Comparison of ENCODE assay signal across 27 cellular contexts in the genomic region with DNA sequence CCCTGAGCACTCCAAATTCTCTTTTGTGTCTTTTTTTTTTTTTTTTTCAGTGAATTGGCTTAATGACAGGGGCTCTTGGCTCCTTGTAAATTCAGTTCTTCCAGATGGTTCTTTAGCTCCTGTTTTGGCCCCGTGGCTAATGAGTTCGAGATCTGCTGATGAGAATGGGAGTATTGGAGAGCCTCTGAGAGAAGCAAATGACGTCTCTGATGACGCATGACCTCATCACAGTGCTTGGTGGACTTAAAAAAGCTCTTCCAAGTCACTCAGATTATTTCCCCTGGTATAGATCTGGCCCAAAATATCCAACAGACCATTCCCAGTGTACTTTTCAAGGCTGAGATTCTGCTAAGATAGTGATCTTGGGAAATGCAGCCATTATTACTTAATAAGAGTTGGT.
"Had no signal": no experiment of that assay in that cellular context is flagged by ENCODE, and none has a peak within 500 bp of the region (broad histone marks: within the 10 kb centered on the region; RNA-seq: fewer than 3 reads in every experiment).

No MANE protein-coding gene starts in this region.

- H3K4me3 ChIP-seq: stomach, suprapubic skin, testis, thoracic aorta, thyroid gland, tibial artery, tibial nerve, transverse colon, upper lobe of left lung, upper lobe of right lung, uterus, vagina had no signal

- H3K27ac ChIP-seq: stomach, suprapubic skin, testis, thoracic aorta, thyroid gland, tibial artery, tibial nerve, transverse colon, upper lobe of left lung, upper lobe of right lung, uterus, vagina had no signal

- H3K4me1 ChIP-seq: stomach, suprapubic skin, testis, thyroid gland, tibial artery, tibial nerve, transverse colon, upper lobe of left lung, upper lobe of right lung, uterus, vagina had no signal

- FAIRE-seq: urothelium cell line had no signal

- H3K9me3 ChIP-seq: testis, thyroid gland, transverse colon, upper lobe of right lung, uterus, vagina had no signal

- H3K36me3 ChIP-seq: stomach, suprapubic skin, thoracic aorta, thyroid gland, tibial artery, tibial nerve, transverse colon, upper lobe of left lung, upper lobe of right lung, uterus, vagina had no signal

- DNase-seq: stimulated activated CD4-positive, alpha-beta T cell treated with anti-CD3 and anti-CD28 coated beads, Interleukin-2, amount 100 ng/mL, for 48 hours; stimulated activated CD4-positive, alpha-beta T cell treated with anti-CD3 and anti-CD28 coated beads, Interleukin-4, amount 100 ng/mL, for 1 hour; stimulated activated CD4-positive, alpha-beta T cell treated with anti-CD3 and anti-CD28 coated beads, Interleukin-4, amount 100 ng/mL, for 24 hours; stimulated activated CD4-positive, alpha-beta T cell treated with anti-CD3 and anti-CD28 coated beads, Interleukin-4, amount 100 ng/mL, for 4 hours; stimulated activated CD8-positive, alpha-beta memory T cell treated with anti-CD3 and anti-CD28 coated beads, Interleukin-4, amount 100 ng/mL, for 48 hours; stimulated activated naive B cell treated with anti-CD40 and anti-IgM and Interleukin-4, amounts not matched to agents 10 μg/mL and 1 μg/mL and 100 μg/mL, for 72 hours; stimulated activated naive CD4-positive, alpha-beta T cell; stimulated activated naive CD4-positive, alpha-beta T cell treated with Interleukin-2 at 50 U/mL for 16 hours; stimulated activated naive CD8-positive, alpha-beta T cell treated with anti-CD3 and anti-CD28 coated beads, Interleukin-15, amount 100 ng/mL, for 72 hours; stimulated activated naive CD8-positive, alpha-beta T cell treated with anti-CD3 and anti-CD28 coated beads, Interleukin-15, Interleukin-2, amounts not matched to agents 100 U/mL and 50 U/mL, for 24 hours; stomach; substantia nigra; testis; thyroid gland; tibial artery; transverse colon; trophoblast cell; upper lobe of left lung; upper lobe of right lung; uterus had no signal

- ATAC-seq: stimulated activated effector memory CD8-positive, alpha-beta T cell treated with anti-CD3 and anti-CD28 coated beads, Interleukin-12 subunit alpha, Interleukin-12 subunit beta, amount 100 ng/mL, for 72 hours; stimulated activated memory B cell treated with anti-CD40 and anti-IgM and Interleukin-4, amounts not matched to agents 10 μg/mL and 1 μg/mL and 100 μg/mL, for 72 hours; stimulated activated naive B cell treated with anti-CD40 and anti-IgM and Interleukin-4, amounts not matched to agents 10 μg/mL and 1 μg/mL and 100 μg/mL, for 72 hours; stimulated activated naive CD8-positive, alpha-beta T cell treated with anti-CD3 and anti-CD28 coated beads, Interleukin-15, amount 100 ng/mL, for 72 hours; stimulated activated naive CD8-positive, alpha-beta T cell treated with anti-CD3 and anti-CD28 coated beads, Interleukin-15, Interleukin-2, amounts not matched to agents 100 U/mL and 50 U/mL, for 24 hours; upper lobe of right lung had no signal

- H3K27me3 ChIP-seq: stomach, suprapubic skin, testis, thyroid gland, tibial artery, tibial nerve, transverse colon, upper lobe of left lung, upper lobe of right lung, uterus, vagina had no signal
